1 cellular context compared by ENCODE assay signal in genomic region chr12:46373303-46374182, GRCh38.
A peak's percentile ranks its signal among the peaks of the same experiment; 100 is the strongest.
TF ChIP-seq lines count a peak whose summit lies in the region.

No MANE protein-coding gene starts in this region.

TF ChIP-seq in HepG2, 621 proteins besides CTCF, POLR2A, EP300 and RAD21 (continued from another document and continues in another):
- TF ChIP-seq, protein P1, sequence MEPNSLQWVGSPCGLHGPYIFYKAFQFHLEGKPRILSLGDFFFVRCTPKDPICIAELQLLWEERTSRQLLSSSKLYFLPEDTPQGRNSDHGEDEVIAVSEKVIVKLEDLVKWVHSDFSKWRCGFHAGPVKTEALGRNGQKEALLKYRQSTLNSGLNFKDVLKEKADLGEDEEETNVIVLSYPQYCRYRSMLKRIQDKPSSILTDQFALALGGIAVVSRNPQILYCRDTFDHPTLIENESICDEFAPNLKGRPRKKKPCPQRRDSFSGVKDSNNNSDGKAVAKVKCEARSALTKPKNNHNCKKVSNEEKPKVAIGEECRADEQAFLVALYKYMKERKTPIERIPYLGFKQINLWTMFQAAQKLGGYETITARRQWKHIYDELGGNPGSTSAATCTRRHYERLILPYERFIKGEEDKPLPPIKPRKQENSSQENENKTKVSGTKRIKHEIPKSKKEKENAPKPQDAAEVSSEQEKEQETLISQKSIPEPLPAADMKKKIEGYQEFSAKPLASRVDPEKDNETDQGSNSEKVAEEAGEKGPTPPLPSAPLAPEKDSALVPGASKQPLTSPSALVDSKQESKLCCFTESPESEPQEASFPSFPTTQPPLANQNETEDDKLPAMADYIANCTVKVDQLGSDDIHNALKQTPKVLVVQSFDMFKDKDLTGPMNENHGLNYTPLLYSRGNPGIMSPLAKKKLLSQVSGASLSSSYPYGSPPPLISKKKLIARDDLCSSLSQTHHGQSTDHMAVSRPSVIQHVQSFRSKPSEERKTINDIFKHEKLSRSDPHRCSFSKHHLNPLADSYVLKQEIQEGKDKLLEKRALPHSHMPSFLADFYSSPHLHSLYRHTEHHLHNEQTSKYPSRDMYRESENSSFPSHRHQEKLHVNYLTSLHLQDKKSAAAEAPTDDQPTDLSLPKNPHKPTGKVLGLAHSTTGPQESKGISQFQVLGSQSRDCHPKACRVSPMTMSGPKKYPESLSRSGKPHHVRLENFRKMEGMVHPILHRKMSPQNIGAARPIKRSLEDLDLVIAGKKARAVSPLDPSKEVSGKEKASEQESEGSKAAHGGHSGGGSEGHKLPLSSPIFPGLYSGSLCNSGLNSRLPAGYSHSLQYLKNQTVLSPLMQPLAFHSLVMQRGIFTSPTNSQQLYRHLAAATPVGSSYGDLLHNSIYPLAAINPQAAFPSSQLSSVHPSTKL (CRISPR knock-in tag; IDR thresholded peaks at IDR 0.05): peak; percentile 53
- no peak for TF ChIP-seq MBD4 (IDR thresholded peaks at IDR 0.05; ENCODE audit: borderline replicate concordance, low read length)
- peak; percentile 25; the same call in 1 of the 2 replicates for TF ChIP-seq NR2F2 (IDR thresholded peaks at IDR 0.05; ENCODE audit: borderline replicate concordance, low read depth)
- TF ChIP-seq SIN3A (IDR thresholded peaks at IDR 0.05; ENCODE audit: borderline replicate concordance, low read depth, low read length): 0 out of 2 replicates have a peak, but pooled peaks have one; percentile 48
- no peak for TF ChIP-seq ELF1 (CRISPR knock-in tag; IDR thresholded peaks at IDR 0.05)
- TF ChIP-seq HMGXB3 (CRISPR knock-in tag; IDR thresholded peaks at IDR 0.05; ENCODE audit: borderline replicate concordance): 0 out of 2 replicates have a peak, but pooled peaks have one; percentile 25
- TF ChIP-seq ISL2 (CRISPR knock-in tag; IDR thresholded peaks at IDR 0.05): peak; percentile 13
- TF ChIP-seq, protein P2, sequence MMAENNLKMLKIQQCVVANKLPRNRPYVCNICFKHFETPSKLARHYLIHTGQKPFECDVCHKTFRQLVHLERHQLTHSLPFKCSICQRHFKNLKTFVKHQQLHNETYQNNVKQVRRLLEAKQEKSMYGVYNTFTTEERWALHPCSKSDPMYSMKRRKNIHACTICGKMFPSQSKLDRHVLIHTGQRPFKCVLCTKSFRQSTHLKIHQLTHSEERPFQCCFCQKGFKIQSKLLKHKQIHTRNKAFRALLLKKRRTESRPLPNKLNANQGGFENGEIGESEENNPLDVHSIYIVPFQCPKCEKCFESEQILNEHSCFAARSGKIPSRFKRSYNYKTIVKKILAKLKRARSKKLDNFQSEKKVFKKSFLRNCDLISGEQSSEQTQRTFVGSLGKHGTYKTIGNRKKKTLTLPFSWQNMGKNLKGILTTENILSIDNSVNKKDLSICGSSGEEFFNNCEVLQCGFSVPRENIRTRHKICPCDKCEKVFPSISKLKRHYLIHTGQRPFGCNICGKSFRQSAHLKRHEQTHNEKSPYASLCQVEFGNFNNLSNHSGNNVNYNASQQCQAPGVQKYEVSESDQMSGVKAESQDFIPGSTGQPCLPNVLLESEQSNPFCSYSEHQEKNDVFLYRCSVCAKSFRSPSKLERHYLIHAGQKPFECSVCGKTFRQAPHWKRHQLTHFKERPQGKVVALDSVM (CRISPR knock-in tag; IDR thresholded peaks at IDR 0.05): no peak
- TF ChIP-seq, protein P3, sequence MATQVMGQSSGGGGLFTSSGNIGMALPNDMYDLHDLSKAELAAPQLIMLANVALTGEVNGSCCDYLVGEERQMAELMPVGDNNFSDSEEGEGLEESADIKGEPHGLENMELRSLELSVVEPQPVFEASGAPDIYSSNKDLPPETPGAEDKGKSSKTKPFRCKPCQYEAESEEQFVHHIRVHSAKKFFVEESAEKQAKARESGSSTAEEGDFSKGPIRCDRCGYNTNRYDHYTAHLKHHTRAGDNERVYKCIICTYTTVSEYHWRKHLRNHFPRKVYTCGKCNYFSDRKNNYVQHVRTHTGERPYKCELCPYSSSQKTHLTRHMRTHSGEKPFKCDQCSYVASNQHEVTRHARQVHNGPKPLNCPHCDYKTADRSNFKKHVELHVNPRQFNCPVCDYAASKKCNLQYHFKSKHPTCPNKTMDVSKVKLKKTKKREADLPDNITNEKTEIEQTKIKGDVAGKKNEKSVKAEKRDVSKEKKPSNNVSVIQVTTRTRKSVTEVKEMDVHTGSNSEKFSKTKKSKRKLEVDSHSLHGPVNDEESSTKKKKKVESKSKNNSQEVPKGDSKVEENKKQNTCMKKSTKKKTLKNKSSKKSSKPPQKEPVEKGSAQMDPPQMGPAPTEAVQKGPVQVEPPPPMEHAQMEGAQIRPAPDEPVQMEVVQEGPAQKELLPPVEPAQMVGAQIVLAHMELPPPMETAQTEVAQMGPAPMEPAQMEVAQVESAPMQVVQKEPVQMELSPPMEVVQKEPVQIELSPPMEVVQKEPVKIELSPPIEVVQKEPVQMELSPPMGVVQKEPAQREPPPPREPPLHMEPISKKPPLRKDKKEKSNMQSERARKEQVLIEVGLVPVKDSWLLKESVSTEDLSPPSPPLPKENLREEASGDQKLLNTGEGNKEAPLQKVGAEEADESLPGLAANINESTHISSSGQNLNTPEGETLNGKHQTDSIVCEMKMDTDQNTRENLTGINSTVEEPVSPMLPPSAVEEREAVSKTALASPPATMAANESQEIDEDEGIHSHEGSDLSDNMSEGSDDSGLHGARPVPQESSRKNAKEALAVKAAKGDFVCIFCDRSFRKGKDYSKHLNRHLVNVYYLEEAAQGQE (IDR thresholded peaks at IDR 0.05; ENCODE audit: borderline replicate concordance in 1 of 2, low read depth in 1 of 2, low read length in 2 of 2): 0 out of 4 replicates have a peak, but pooled peaks of 1 of the 2 experiments have one; percentile 6
- TF ChIP-seq ZNF510 (CRISPR knock-in tag; IDR thresholded peaks at IDR 0.05; ENCODE audit: low read depth): no peak
- peak; percentile 14; the same call in 1 of the 2 replicates for TF ChIP-seq FOSL2 (CRISPR knock-in tag; IDR thresholded peaks at IDR 0.05)
- TF ChIP-seq, protein P4, sequence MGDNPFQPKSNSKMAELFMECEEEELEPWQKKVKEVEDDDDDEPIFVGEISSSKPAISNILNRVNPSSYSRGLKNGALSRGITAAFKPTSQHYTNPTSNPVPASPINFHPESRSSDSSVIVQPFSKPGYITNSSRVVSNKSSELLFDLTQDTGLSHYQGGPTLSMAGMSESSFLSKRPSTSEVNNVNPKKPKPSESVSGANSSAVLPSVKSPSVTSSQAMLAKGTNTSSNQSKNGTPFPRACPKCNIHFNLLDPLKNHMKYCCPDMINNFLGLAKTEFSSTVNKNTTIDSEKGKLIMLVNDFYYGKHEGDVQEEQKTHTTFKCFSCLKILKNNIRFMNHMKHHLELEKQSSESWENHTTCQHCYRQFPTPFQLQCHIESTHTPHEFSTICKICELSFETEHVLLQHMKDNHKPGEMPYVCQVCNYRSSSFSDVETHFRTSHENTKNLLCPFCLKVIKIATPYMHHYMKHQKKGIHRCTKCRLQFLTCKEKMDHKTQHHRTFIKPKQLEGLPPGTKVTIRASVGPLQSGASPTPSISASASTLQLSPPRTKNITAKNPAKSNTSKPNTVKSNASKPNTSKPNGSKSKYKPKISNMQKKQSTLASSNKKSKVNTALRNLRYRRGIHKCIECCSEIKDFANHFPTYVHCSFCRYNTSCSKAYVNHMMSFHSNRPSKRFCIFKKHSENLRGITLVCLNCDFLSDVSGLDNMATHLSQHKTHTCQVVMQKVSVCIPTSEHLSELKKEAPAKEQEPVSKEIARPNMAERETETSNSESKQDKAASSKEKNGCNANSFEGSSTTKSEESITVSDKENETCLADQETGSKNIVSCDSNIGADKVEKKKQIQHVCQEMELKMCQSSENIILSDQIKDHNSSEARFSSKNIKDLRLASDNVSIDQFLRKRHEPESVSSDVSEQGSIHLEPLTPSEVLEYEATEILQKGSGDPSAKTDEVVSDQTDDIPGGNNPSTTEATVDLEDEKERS (CRISPR knock-in tag; IDR thresholded peaks at IDR 0.05): 0 out of 2 replicates have a peak, but pooled peaks have one; percentile 70
- TF ChIP-seq ZFX (CRISPR knock-in tag; IDR thresholded peaks at IDR 0.05; ENCODE audit: low read depth): peak; percentile 47
- TF ChIP-seq, protein P5, sequence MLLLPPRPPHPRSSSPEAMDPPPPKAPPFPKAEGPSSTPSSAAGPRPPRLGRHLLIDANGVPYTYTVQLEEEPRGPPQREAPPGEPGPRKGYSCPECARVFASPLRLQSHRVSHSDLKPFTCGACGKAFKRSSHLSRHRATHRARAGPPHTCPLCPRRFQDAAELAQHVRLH (CRISPR knock-in tag; IDR thresholded peaks at IDR 0.05; ENCODE audit: borderline replicate concordance, low read depth): 0 out of 2 replicates have a peak, but pooled peaks have one; percentile 26
- TF ChIP-seq EEA1 (CRISPR knock-in tag; IDR thresholded peaks at IDR 0.05; ENCODE audit: borderline replicate concordance): no peak
- no peak for TF ChIP-seq CEBPB (IDR thresholded peaks at IDR 0.05; ENCODE audit: borderline replicate concordance, low read depth, low read length)
- TF ChIP-seq SRSF4 (IDR thresholded peaks at IDR 0.05; ENCODE audit: low read depth, low read length, poor library complexity, severe bottlenecking): no peak
- TF ChIP-seq MED13 (CRISPR knock-in tag; IDR thresholded peaks at IDR 0.05): peak; percentile 34; the same call in 1 of the 2 replicates
- peak; percentile 59; the same call in 1 of the 2 replicates for TF ChIP-seq ZGPAT (CRISPR knock-in tag; IDR thresholded peaks at IDR 0.05)
- TF ChIP-seq MLXIP (CRISPR knock-in tag; IDR thresholded peaks at IDR 0.05; ENCODE audit: borderline replicate concordance): 0 out of 2 replicates have a peak, but pooled peaks have one; percentile 41
- no peak for TF ChIP-seq DBP (CRISPR knock-in tag; IDR thresholded peaks at IDR 0.05; ENCODE audit: not compliant biosample characterization)
- TF ChIP-seq, protein P6, sequence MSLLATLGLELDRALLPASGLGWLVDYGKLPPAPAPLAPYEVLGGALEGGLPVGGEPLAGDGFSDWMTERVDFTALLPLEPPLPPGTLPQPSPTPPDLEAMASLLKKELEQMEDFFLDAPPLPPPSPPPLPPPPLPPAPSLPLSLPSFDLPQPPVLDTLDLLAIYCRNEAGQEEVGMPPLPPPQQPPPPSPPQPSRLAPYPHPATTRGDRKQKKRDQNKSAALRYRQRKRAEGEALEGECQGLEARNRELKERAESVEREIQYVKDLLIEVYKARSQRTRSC (CRISPR knock-in tag; IDR thresholded peaks at IDR 0.05; ENCODE audit: low read depth): no peak
- TF ChIP-seq CEBPG (CRISPR knock-in tag; IDR thresholded peaks at IDR 0.05): no peak
- TF ChIP-seq SIX1 (CRISPR knock-in tag; IDR thresholded peaks at IDR 0.05; ENCODE audit: borderline replicate concordance): no peak
